In the genomic region with DNA sequence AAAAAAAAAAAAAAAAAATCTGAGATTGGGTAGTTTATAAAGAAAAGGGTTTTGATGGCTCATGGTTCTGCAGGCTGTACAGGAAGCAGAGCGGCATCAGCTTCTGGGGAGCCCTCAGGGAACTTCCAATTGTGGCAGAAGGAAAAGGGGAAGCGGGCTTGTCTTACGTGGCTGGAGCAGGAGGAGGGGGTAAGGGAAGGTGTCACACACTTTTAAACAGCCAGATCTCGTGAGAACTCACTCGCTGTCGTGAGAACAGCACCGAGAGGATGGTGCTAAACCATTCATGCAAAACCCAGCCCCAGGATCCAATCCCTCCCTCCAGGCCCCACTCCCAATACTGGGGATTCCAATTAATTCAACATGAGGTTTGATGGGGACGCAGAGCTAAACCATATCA, we compare ENCODE assay signal across 22 cellular contexts.
A peak's percentile ranks its signal among the peaks of the same experiment; 100 is the strongest.
DNase-seq lines count a peak whose midpoint lies in the region; ATAC-seq and TF ChIP-seq lines count a peak whose summit lies in the region.
"Had no signal": no experiment of that assay in that cellular context is flagged by ENCODE, and none has a peak within 500 bp of the region (broad histone marks: within the 10 kb centered on the region; RNA-seq: fewer than 3 reads in every experiment).

No MANE protein-coding gene starts in this region.

- TF ChIP-seq CTCF in osteocyte (IDR thresholded peaks at IDR 0.05), result no peak

- H3K4me1 Mint-ChIP-seq in osteocyte (ENCODE audit: unreplicated experiment), result no peaks in the 10 kb centered on the region
- H3K4me1 Mint-ChIP-seq: CD14-positive monocyte; CD4-positive, alpha-beta memory T cell; CD8-positive, alpha-beta memory T cell had no signal

- H3K4me3 Mint-ChIP-seq in osteocyte (ENCODE audit: unreplicated experiment), result no peak overlapping the region
- H3K4me3 Mint-ChIP-seq: CD14-positive monocyte; CD4-positive, alpha-beta memory T cell; CD8-positive, alpha-beta memory T cell had no signal

- ATAC-seq in sciatic nerve (no peak), HG03521 (IDR thresholded peaks at IDR 0.05; ENCODE audit: unreplicated experiment) (no peak), GM19035 (IDR thresholded peaks at IDR 0.05; ENCODE audit: unreplicated experiment) (no peak)
- ATAC-seq: GM12878 had no signal

- no peaks in the 10 kb centered on the region for H3K27me3 Mint-ChIP-seq in osteocyte (ENCODE audit: unreplicated experiment)
- H3K27me3 Mint-ChIP-seq: CD4-positive, CD25-positive, alpha-beta regulatory T cell; CD8-positive, alpha-beta memory T cell had no signal

- no peaks in the 10 kb centered on the region for H3K36me3 Mint-ChIP-seq in osteocyte (ENCODE audit: unreplicated experiment)
- H3K36me3 Mint-ChIP-seq: CD14-positive monocyte; CD4-positive, alpha-beta memory T cell; CD4-positive, CD25-positive, alpha-beta regulatory T cell; CD8-positive, alpha-beta memory T cell had no signal

- no peak overlapping the region for H3K27ac Mint-ChIP-seq in osteocyte (ENCODE audit: unreplicated experiment)
- H3K27ac Mint-ChIP-seq: CD4-positive, alpha-beta memory T cell; CD4-positive, CD25-positive, alpha-beta regulatory T cell; CD8-positive, alpha-beta memory T cell had no signal

- peaks cover 47% of the 10 kb centered on the region for H3K9me3 Mint-ChIP-seq in osteocyte (ENCODE audit: unreplicated experiment)
- H3K9me3 Mint-ChIP-seq: CD8-positive, alpha-beta memory T cell had no signal

- intact Hi-C loops in sciatic nerve (cut with DNase I), result no loop called here

- DNase-seq in osteocyte (ENCODE audit: extremely low spot score, unreplicated experiment) (peak; percentile 48), sciatic nerve (ENCODE audit: low spot score) (peak; percentile 21), cerebellar nuclear complex (lab: John Stamatoyannopoulos, UW) (no peak)
- DNase-seq: 8988T; ACHN; BE2C; C1 segment of cervical spinal cord; CD4-positive, alpha-beta memory T cell; CD4-positive, CD25-positive, alpha-beta regulatory T cell; CD8-positive, alpha-beta memory T cell; COR-L47; DMS 273 treated with DMSO at 0.1 percent for 48 hours; DMS153; DMS53; DMS79; DND-41; EL; GDM1 had no signal

Comparison
In these comparisons a context has a peak if more than half of its experiments do, and no peak if none do; other contexts are left out.
1. DNase-seq: peak in osteocyte (single experiment) and sciatic nerve (single experiment); none in cerebellar nuclear complex (0 of 2).